In the genomic region with DNA sequence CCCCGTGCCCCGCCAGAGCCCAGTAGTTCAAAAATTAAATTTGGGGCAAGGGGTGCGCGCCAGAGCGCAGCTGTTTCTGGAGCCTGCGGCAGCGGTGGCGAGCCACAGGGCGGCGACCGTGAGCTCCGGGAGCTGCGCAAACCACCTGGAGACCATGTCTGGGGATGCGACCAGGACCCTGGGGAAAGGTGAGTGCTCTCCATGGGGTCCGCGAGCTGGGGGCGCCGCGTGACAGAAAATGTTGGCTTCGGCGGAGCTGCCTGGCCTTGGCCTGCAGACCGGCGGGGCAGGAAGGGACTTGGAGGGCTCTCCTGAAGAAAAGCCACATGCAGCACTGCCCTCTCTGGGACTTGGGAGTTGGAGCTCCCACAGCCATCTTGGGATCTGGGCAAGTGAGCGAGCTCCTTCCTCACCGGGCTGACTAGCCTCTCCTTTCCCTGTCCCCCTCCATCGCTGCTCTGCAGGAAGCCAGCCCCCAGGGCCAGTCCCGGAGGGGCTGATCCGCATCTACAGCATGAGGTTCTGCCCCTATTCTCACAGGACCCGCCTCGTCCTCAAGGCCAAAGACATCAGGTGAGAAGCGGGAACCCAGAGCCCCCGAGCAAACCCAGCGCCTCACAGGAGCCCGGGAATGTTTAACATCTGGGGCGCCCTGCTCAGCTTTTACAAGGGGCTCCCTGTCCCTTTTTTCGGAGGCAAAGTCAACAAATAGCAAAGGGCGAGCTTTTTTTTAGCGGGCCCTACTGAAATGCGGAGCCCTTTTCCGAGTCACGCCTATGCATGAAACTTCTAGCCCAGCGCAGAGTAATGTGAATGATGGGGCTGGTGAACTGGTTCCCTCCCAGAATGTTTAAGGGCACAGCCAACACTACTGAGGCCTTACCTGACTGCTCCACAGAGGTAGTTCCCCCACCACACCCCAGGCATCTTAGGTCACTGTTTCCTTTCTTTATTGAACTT, we compare ENCODE assay signal across 8 cellular contexts. TPM values are rescaled to one million over a fixed set of nuclear protein-coding genes. Genes with fewer than 3 reads are reported as not detected.
DNase-seq lines count a peak whose midpoint lies in the region; ATAC-seq and TF ChIP-seq lines count a peak whose summit lies in the region.

No MANE protein-coding gene starts in this region.

- TF ChIP-seq CTCF in choroid plexus epithelial cell (conservative IDR thresholded peaks at IDR 0.05; ENCODE audit: low read depth, low read length) (peak; percentile 92), left lung (IDR thresholded peaks at IDR 0.05) (peak; percentile 73 to 84)

- H3K4me3 Mint-ChIP-seq in stimulated activated effector memory CD8-positive, alpha-beta T cell treated with anti-CD3 and anti-CD28 coated beads, Interleukin-12 subunit alpha, Interleukin-12 subunit beta, amount 100 ng/mL, for 72 hours: peak overlapping the region; percentile 23

- H3K27me3 ChIP-seq in left lung: peaks cover 0 to 16% of the 10 kb centered on the region in 2 donors

- intact Hi-C loops in left lung (cut with DNase I): no loop called here

- H3K27ac ChIP-seq in left lung: no peak overlapping the region

- DNase-seq in NCI-H82 (lab: John Stamatoyannopoulos, UW) (peak; percentile 23), NCI-H82 treated with DMSO at 0.1 percent for 48 hours (lab: John Stamatoyannopoulos, UW; ENCODE audit: unreplicated experiment) (no peak), choroid plexus epithelial cell (ENCODE audit: low read depth) (peak; percentile 56), left lung (peak; percentile 56 to 91), NK-92 (lab: John Stamatoyannopoulos, UW; ENCODE audit: unreplicated experiment) (no peak)
- DNase-seq in activated CD4-positive, alpha-beta T cell treated with anti-CD3 and anti-CD28 coated beads for 1 hour: peak; percentile 26
- peak; percentile 17 to 74 for DNase-seq in stimulated activated effector memory CD8-positive, alpha-beta T cell treated with anti-CD3 and anti-CD28 coated beads, Interleukin-12 subunit alpha, Interleukin-12 subunit beta, amount 100 ng/mL, for 72 hours (ENCODE audit: low spot score in 2 of 2)

- H3K36me3 ChIP-seq in left lung: no peaks in the 10 kb centered on the region

- H3K4me3 ChIP-seq in choroid plexus epithelial cell (ENCODE audit: low read depth, low read length) (peak overlapping the region; percentile 42), left lung (peak overlapping the region; percentile 27 to 41)

- H3K4me1 Mint-ChIP-seq in stimulated activated effector memory CD8-positive, alpha-beta T cell treated with anti-CD3 and anti-CD28 coated beads, Interleukin-12 subunit alpha, Interleukin-12 subunit beta, amount 100 ng/mL, for 72 hours: no peaks in the 10 kb centered on the region

- H3K9me3 Mint-ChIP-seq in stimulated activated effector memory CD8-positive, alpha-beta T cell treated with anti-CD3 and anti-CD28 coated beads, Interleukin-12 subunit alpha, Interleukin-12 subunit beta, amount 100 ng/mL, for 72 hours: no peaks in the 10 kb centered on the region

- peaks cover 0 to 6% of the 10 kb centered on the region in 2 donors for H3K4me1 ChIP-seq in left lung

- H3K27ac Mint-ChIP-seq in stimulated activated effector memory CD8-positive, alpha-beta T cell treated with anti-CD3 and anti-CD28 coated beads, Interleukin-12 subunit alpha, Interleukin-12 subunit beta, amount 100 ng/mL, for 72 hours: no peak overlapping the region

- H3K36me3 Mint-ChIP-seq in stimulated activated effector memory CD8-positive, alpha-beta T cell treated with anti-CD3 and anti-CD28 coated beads, Interleukin-12 subunit alpha, Interleukin-12 subunit beta, amount 100 ng/mL, for 72 hours: no peaks in the 10 kb centered on the region

- H3K9me3 ChIP-seq in left lung: no peaks in the 10 kb centered on the region

- ATAC-seq in HG03565 (IDR thresholded peaks at IDR 0.05; ENCODE audit: unreplicated experiment) (peak; percentile 66), left lung (peak; percentile 97)
- peak; percentile 78 for ATAC-seq in stimulated activated effector memory CD8-positive, alpha-beta T cell treated with anti-CD3 and anti-CD28 coated beads, Interleukin-12 subunit alpha, Interleukin-12 subunit beta, amount 100 ng/mL, for 72 hours

RNA-seq across cellular contexts. Expression of a gene that starts 6.1 kb away (rescaled TPM):
- 10 to 100 TPM in 1 of 2 donors, 1 to 10 TPM in 1; 9.5 to 13.4 TPM for total RNA-seq in left lung

RNA-seq across cellular contexts. Expression of a gene that starts 20.4 kb away (rescaled TPM):
- total RNA-seq in left lung: 100 to 1,000 TPM; 106 to 157 TPM

RNA-seq across cellular contexts. Expression of a gene that starts 42.9 kb away (rescaled TPM):
- total RNA-seq in left lung: 1 to 10 TPM in 1 of 2 donors, under 1 TPM in 1; 0.70 to 7.4 TPM

Comparison
In these comparisons a context has a peak if more than half of its experiments do, and no peak if none do; other contexts are left out.
1. DNase-seq: peak in NCI-H82 (single experiment), activated CD4-positive, alpha-beta T cell treated with anti-CD3 and anti-CD28 coated beads for 1 hour (single experiment), choroid plexus epithelial cell (single experiment), left lung (2 of 2) and stimulated activated effector memory CD8-positive, alpha-beta T cell treated with anti-CD3 and anti-CD28 coated beads, Interleukin-12 subunit alpha, Interleukin-12 subunit beta, amount 100 ng/mL, for 72 hours (2 of 2); none in NCI-H82 treated with DMSO at 0.1 percent for 48 hours (single experiment) and NK-92 (single experiment).
2. Peak in every context shown above with its lines, with median percentiles within 50 percentile points of each other: ATAC-seq.